Comparison of ENCODE assay signal across 26 cellular contexts in genomic region chr4:14428125-14428524, GRCh38.
"Had no signal": no experiment of that assay in that cellular context is flagged by ENCODE, and none has a peak within 500 bp of the region (broad histone marks: within the 10 kb centered on the region; RNA-seq: fewer than 3 reads in every experiment).

No MANE protein-coding gene starts in this region.

- H3K9me3 ChIP-seq: right lobe of liver, suprapubic skin had no signal

- H3K27me3 ChIP-seq: heart left ventricle, right lobe of liver, suprapubic skin, tibial nerve had no signal

- H3K4me3 ChIP-seq: heart left ventricle, mucosa of descending colon, right lobe of liver, suprapubic skin, tibial nerve had no signal

- H3K27ac ChIP-seq: heart left ventricle, parathyroid adenoma, right lobe of liver, suprapubic skin, tibial nerve, WERI-Rb-1 had no signal

- H3K4me1 ChIP-seq: parathyroid adenoma, right lobe of liver, suprapubic skin, tibial nerve had no signal

- H3K36me3 Mint-ChIP-seq: brain; stimulated activated effector memory CD8-positive, alpha-beta T cell treated with anti-CD3 and anti-CD28 coated beads, Interleukin-12 subunit alpha, Interleukin-12 subunit beta, amount 100 ng/mL, for 72 hours had no signal

- H2AFZ ChIP-seq: parathyroid adenoma had no signal

- H3K36me3 ChIP-seq: heart left ventricle, right lobe of liver, suprapubic skin, tibial nerve, WERI-Rb-1 had no signal

- H3K4me3 Mint-ChIP-seq: activated CD4-positive, alpha-beta T cell treated with anti-CD3 and anti-CD28 coated beads, Interleukin-2, amount 10 ng/mL, durations not matched to agents 7 days and 5 days; activated CD8-positive, alpha-beta T cell treated with anti-CD3 and anti-CD28 coated beads for 36 hours; activated T-helper 1 cell treated with anti-CD3 and anti-CD28 coated beads, Interleukin-12 subunit alpha, Interleukin-12 subunit beta, Interleukin-2, Interleukin-4 antibody, amounts not matched to agents 30 ng/mL and 10 ng/mL and 1 ng/mL, durations not matched to agents 14 hours and 24 hours and 36 hours; brain; nephron progenitor cell; stimulated activated effector memory CD8-positive, alpha-beta T cell treated with anti-CD3 and anti-CD28 coated beads, Interleukin-12 subunit alpha, Interleukin-12 subunit beta, amount 100 ng/mL, for 72 hours; stimulated activated naive CD8-positive, alpha-beta T cell treated with anti-CD3 and anti-CD28 coated beads, Interleukin-15, amount 100 ng/mL, for 72 hours; T-helper 2 cell treated with Interferon-gamma antibody and Interleukin-4, amounts not matched to agents 5 μg/mL and 100 μg/mL, for 36 hours had no signal

- DNase-seq: activated CD4-positive, alpha-beta T cell treated with anti-CD3 and anti-CD28 coated beads, Interleukin-2, amount 10 ng/mL, durations not matched to agents 7 days and 5 days; activated CD4-positive, CD25-positive, alpha-beta regulatory T cell treated with anti-CD3 and anti-CD28 coated beads, Interleukin-2, amount 50 U/mL, for 72 hours; activated CD8-positive, alpha-beta T cell treated with anti-CD3 and anti-CD28 coated beads for 36 hours; aorta; central memory CD4-positive, alpha-beta T cell; dermis blood vessel endothelial cell; effector CD8-positive, alpha-beta T cell; heart left ventricle; islet precursor cell; left cardiac atrium; mesendoderm; mucosa of descending colon; nephron progenitor cell; right lobe of liver; small intestine; stimulated activated CD4-positive, alpha-beta T cell treated with anti-CD3 and anti-CD28 coated beads, Interleukin-2, amount 100 ng/mL, for 24 hours; stimulated activated naive CD8-positive, alpha-beta T cell treated with anti-CD3 and anti-CD28 coated beads, Interleukin-15, amount 100 ng/mL, for 72 hours; WERI-Rb-1 had no signal

- H3K79me2 ChIP-seq: parathyroid adenoma had no signal

- H3K4me1 Mint-ChIP-seq: nephron progenitor cell; stimulated activated effector memory CD8-positive, alpha-beta T cell treated with anti-CD3 and anti-CD28 coated beads, Interleukin-12 subunit alpha, Interleukin-12 subunit beta, amount 100 ng/mL, for 72 hours; stimulated activated naive CD8-positive, alpha-beta T cell treated with anti-CD3 and anti-CD28 coated beads, Interleukin-15, amount 100 ng/mL, for 72 hours had no signal

- H3K27ac Mint-ChIP-seq: activated CD4-positive, alpha-beta T cell treated with anti-CD3 and anti-CD28 coated beads, Interleukin-2, amount 10 ng/mL, durations not matched to agents 7 days and 5 days; activated CD8-positive, alpha-beta T cell treated with anti-CD3 and anti-CD28 coated beads for 36 hours; activated naive CD4-positive, alpha-beta T cell treated with anti-CD3 and anti-CD28 coated beads, Interleukin-2, amount 50 U/mL, for 72 hours; activated T-helper 1 cell treated with anti-CD3 and anti-CD28 coated beads, Interleukin-12 subunit alpha, Interleukin-12 subunit beta, Interleukin-2, Interleukin-4 antibody, amounts not matched to agents 30 ng/mL and 10 ng/mL and 1 ng/mL, durations not matched to agents 14 hours and 24 hours and 36 hours; brain; nephron progenitor cell; stimulated activated effector memory CD8-positive, alpha-beta T cell treated with anti-CD3 and anti-CD28 coated beads, Interleukin-12 subunit alpha, Interleukin-12 subunit beta, amount 100 ng/mL, for 72 hours; stimulated activated naive CD8-positive, alpha-beta T cell treated with anti-CD3 and anti-CD28 coated beads, Interleukin-15, amount 100 ng/mL, for 72 hours; T-helper 2 cell treated with Interferon-gamma antibody and Interleukin-4, amounts not matched to agents 5 μg/mL and 100 μg/mL, for 36 hours had no signal

- H3K27me3 Mint-ChIP-seq: activated CD4-positive, alpha-beta T cell treated with anti-CD3 and anti-CD28 coated beads, Interleukin-2, amount 10 ng/mL, durations not matched to agents 7 days and 5 days had no signal

- H3K9ac ChIP-seq: parathyroid adenoma had no signal

- ATAC-seq: activated CD8-positive, alpha-beta T cell treated with anti-CD3 and anti-CD28 coated beads for 36 hours; activated naive CD4-positive, alpha-beta T cell treated with anti-CD3 and anti-CD28 coated beads, Interleukin-2, amount 50 U/mL, for 72 hours; heart left ventricle; left cardiac atrium; mucosa of descending colon; right lobe of liver; stimulated activated effector memory CD8-positive, alpha-beta T cell treated with anti-CD3 and anti-CD28 coated beads, Interleukin-12 subunit alpha, Interleukin-12 subunit beta, amount 100 ng/mL, for 72 hours; stimulated activated naive CD8-positive, alpha-beta T cell treated with anti-CD3 and anti-CD28 coated beads, Interleukin-15, amount 100 ng/mL, for 72 hours had no signal
